ENCODE assay signal across 27 cellular contexts in the genomic region with DNA sequence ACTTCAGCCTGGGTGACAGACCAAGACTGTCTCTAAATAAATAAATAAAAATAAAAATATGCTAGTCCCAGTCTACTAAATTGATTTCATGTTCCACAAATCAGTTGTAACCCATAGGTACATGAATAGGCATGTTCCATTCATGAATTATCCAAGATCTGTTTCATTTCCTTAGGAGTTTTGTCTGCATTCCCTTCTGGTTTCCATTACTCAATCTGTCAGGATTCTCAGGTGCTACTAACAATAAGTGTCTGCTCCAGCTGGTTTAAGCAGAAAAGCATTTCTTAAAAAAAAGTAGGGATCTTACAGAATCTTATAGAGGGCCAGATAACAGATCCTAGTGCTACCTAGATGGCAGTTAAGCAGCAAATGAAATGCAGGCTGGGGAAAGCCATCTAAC.
"Had no signal": no experiment of that assay in that cellular context is flagged by ENCODE, and none has a peak within 500 bp of the region (broad histone marks: within the 10 kb centered on the region; RNA-seq: fewer than 3 reads in every experiment).

No MANE protein-coding gene starts in this region.

- H3K4me3 ChIP-seq: ascending aorta, body of pancreas, cardiac muscle cell, SK-N-MC had no signal

- H3K27ac ChIP-seq: ascending aorta, body of pancreas, cardiac muscle cell, SK-N-MC had no signal

- DNase-seq: activated B cell treated with CpG ODN at 0.5 μM for 24 hours; activated CD4-positive, alpha-beta T cell treated with anti-CD3 and anti-CD28 coated beads for 1 hour; activated CD4-positive, alpha-beta T cell treated with anti-CD3 and anti-CD28 coated beads, Interleukin-2, amount 10 ng/mL, durations not matched to agents 24 days and 14 days; activated CD4-positive, alpha-beta T cell treated with anti-CD3 and anti-CD28 coated beads, Interleukin-2, amount 50 U/mL, for 48 hours; activated CD8-positive, alpha-beta memory T cell treated with anti-CD3 and anti-CD28 coated beads, Interleukin-2, amount 10 ng/mL, durations not matched to agents 7 days and 5 days; activated effector memory CD4-positive, alpha-beta T cell treated with Interleukin-2 at 50 U/mL for 16 hours; activated naive CD4-positive, alpha-beta T cell; activated naive CD8-positive, alpha-beta T cell treated with anti-CD3 and anti-CD28 coated beads, Interleukin-2, amount 50 U/mL, for 24 hours; activated T-cell treated with anti-CD3 and anti-CD28 coated beads, Interleukin-2, amount 50 U/mL, for 24 hours; amniotic stem cell; body of pancreas; KG1; NCI-H1092; NCI-H1417; NCI-H1930; NCI-H510A treated with DMSO at 0.1 percent for 48 hours; NCI-H69; NK-92 treated with Interleukin-12 subunit alpha and Interleukin-12 subunit beta, amount 100 ng/mL, for 24 hours; OCI-M1; T-cell; T1000 had no signal

- H3K36me3 ChIP-seq: ascending aorta, cardiac muscle cell had no signal

- H3K9me3 ChIP-seq: ascending aorta, body of pancreas had no signal

- FAIRE-seq: RCC 7860, TTC549 had no signal

- ATAC-seq: activated CD8-positive, alpha-beta memory T cell treated with anti-CD3 and anti-CD28 coated beads, Interleukin-2, amount 10 ng/mL, durations not matched to agents 7 days and 5 days; activated naive CD4-positive, alpha-beta T cell treated with anti-CD3 and anti-CD28 coated beads, Interleukin-2, amount 50 U/mL, for 72 hours; activated naive CD8-positive, alpha-beta T cell treated with anti-CD3 and anti-CD28 coated beads, Interleukin-2, amount 50 U/mL, for 24 hours; body of pancreas; T-cell had no signal

- H3K27me3 ChIP-seq: ascending aorta, body of pancreas, cardiac muscle cell had no signal

- H3K4me1 ChIP-seq: body of pancreas had no signal
